ENCODE assay signal across 15 cellular contexts in the genomic region with DNA sequence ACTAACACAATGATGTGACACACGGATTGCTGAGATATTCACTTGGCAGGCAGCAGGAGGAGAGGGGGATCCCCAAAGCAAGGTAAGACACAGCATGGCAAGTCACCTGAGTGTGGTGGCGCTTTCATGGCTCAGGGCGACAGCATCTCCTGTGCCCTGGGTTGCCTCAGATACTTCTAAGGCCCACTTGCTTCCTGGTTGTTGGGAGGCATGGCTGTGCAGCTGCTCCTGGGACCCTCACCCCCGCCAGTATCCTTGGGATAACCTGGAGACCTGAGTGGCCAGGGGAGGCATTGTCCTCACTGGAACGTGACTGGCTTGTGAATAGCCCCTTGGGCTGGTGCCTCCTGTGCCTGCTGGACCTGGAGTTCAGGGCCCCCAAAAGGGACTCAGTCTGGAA.
DNase-seq lines count a peak whose midpoint lies in the region; ATAC-seq, FAIRE-seq and TF ChIP-seq lines count a peak whose summit lies in the region.
"Had no signal": no experiment of that assay in that cellular context is flagged by ENCODE, and none has a peak within 500 bp of the region (broad histone marks: within the 10 kb centered on the region; RNA-seq: fewer than 3 reads in every experiment).

No MANE protein-coding gene starts in this region.

- peaks cover 14% of the 10 kb centered on the region for H3K27me3 ChIP-seq in IMR-90 (ENCODE audit: control insufficient read depth, insufficient read depth, low read length)
- H3K27me3 ChIP-seq in suprapubic skin = no peaks in the 10 kb centered on the region

- no peak for TF ChIP-seq EP300 in suprapubic skin (IDR thresholded peaks at IDR 0.05)

- H4K91ac ChIP-seq in IMR-90 (ENCODE audit: insufficient read depth, low read depth, low read length) = no peak overlapping the region

- BruUV-seq in IMR-90 (replicated peaks; lab: Mats Ljungman, UMichigan) = no TSS peak

- H2BK120ac ChIP-seq in IMR-90 (ENCODE audit: low read depth, low read length) = no peak overlapping the region

- in situ Hi-C loops in IMR-90 (cut with MboI; ENCODE audit: low sequenced_read_pairs) = no loop called here

- dilution Hi-C loops in IMR-90 (cut with HindIII; ENCODE audit: low sequenced_read_pairs, unreplicated experiment) = no loop called here

- H2BK15ac ChIP-seq in IMR-90 (ENCODE audit: low read depth, low read length) = no peak overlapping the region

- CTCF ChIA-PET in IMR-90 (lab: Yijun Ruan, JAX) = interaction anchor here (0.5 to 1.5 kb wide), 2 partner anchors 10 to 282 kb away, joined by 3 to 4 read pairs; no protein-coding TSS in a partner anchor

- no peak overlapping the region for H3K14ac ChIP-seq in IMR-90 (replicated peaks; ENCODE audit: low read depth, low read length)

- H2AK9ac ChIP-seq in IMR-90 (replicated peaks; ENCODE audit: low read depth, low read length, poor library complexity) = no peak overlapping the region

- no peaks in the 10 kb centered on the region for H3K4me1 Mint-ChIP-seq in naive thymus-derived CD8-positive, alpha-beta T cell
- no peaks in the 10 kb centered on the region for H3K4me1 Mint-ChIP-seq in progenitor cell of endocrine pancreas (ENCODE audit: low read depth)
- H3K4me1 Mint-ChIP-seq: B cell had no signal

- H4K5ac ChIP-seq in IMR-90 (ENCODE audit: low read depth, low read length) = no peak overlapping the region

- peaks cover 0 to 1% (median 0%) of the 10 kb centered on the region in 9 donors for H3K9me3 Mint-ChIP-seq in naive thymus-derived CD8-positive, alpha-beta T cell
- H3K9me3 Mint-ChIP-seq in progenitor cell of endocrine pancreas (ENCODE audit: low read depth) = peaks cover 9% of the 10 kb centered on the region
- H3K9me3 Mint-ChIP-seq: CD4-positive, alpha-beta T cell had no signal

- FAIRE-seq in RCC 7860 (lab: Jason Lieb, UNC) = no peak
- FAIRE-seq: A204.1, H54 had no signal

- H2AK5ac ChIP-seq in IMR-90 (ENCODE audit: low read depth, low read length) = no peak overlapping the region

- H3K4me1 ChIP-seq in IMR-90 (ENCODE audit: control insufficient read depth, insufficient read depth, low read length) (peaks cover 2% of the 10 kb centered on the region; the same call in 1 of the 2 replicates), suprapubic skin (no peaks in the 10 kb centered on the region)

- H4K8ac ChIP-seq in IMR-90 (ENCODE audit: low read depth in 2 of 2, low read length in 2 of 2) = no peak overlapping the region

- H3K4me3 Mint-ChIP-seq in naive thymus-derived CD8-positive, alpha-beta T cell = no peak overlapping the region
- no peak overlapping the region for H3K4me3 Mint-ChIP-seq in progenitor cell of endocrine pancreas (ENCODE audit: low read depth)
- H3K4me3 Mint-ChIP-seq: B cell; CD4-positive, alpha-beta T cell had no signal

- H3K27me3 Mint-ChIP-seq in naive thymus-derived CD8-positive, alpha-beta T cell = no peaks in the 10 kb centered on the region
- H3K27me3 Mint-ChIP-seq in progenitor cell of endocrine pancreas = no peaks in the 10 kb centered on the region
- H3K27me3 Mint-ChIP-seq: B cell; CD4-positive, alpha-beta T cell had no signal

- intact Hi-C loops in IMR-90 (cut with micrococcal nuclease) = no loop called here

- H3K23ac ChIP-seq in IMR-90 (ENCODE audit: low read depth, low read length) = no peak overlapping the region

- TF ChIP-seq POLR2A in IMR-90 (IDR thresholded peaks at IDR 0.05; ENCODE audit: low read depth, low read length) = no peak
- no peak for TF ChIP-seq POLR2A in suprapubic skin (IDR thresholded peaks at IDR 0.05)

- H2AFZ ChIP-seq in IMR-90 (replicated peaks; ENCODE audit: low read length, poor library complexity) = peak overlapping the region; percentile 11

- H3K36me3 ChIP-seq in IMR-90 (ENCODE audit: control insufficient read depth, insufficient read depth, low read length) (no peaks in the 10 kb centered on the region), suprapubic skin (no peaks in the 10 kb centered on the region)

- H4K20me1 ChIP-seq in IMR-90 (ENCODE audit: insufficient read depth, low read length) = no peaks in the 10 kb centered on the region

- no peak overlapping the region for H2BK20ac ChIP-seq in IMR-90 (ENCODE audit: low read depth, low read length)

- H3K18ac ChIP-seq in IMR-90 (ENCODE audit: low read depth, low read length) = no peak overlapping the region

- no peak overlapping the region for H3K4me2 ChIP-seq in IMR-90 (ENCODE audit: low read depth, low read length)

- H3K27ac Mint-ChIP-seq in naive thymus-derived CD8-positive, alpha-beta T cell = no peak overlapping the region
- H3K27ac Mint-ChIP-seq in progenitor cell of endocrine pancreas = no peak overlapping the region
- H3K27ac Mint-ChIP-seq: B cell; CD4-positive, alpha-beta T cell had no signal

- no peak for TF ChIP-seq RAD21 in IMR-90 (IDR thresholded peaks at IDR 0.05; ENCODE audit: low read length)

- no peak for TF ChIP-seq CTCF in IMR-90 (conservative IDR thresholded peaks at IDR 0.05; ENCODE audit: low read depth, low read length)
- TF ChIP-seq CTCF in coronary artery (IDR thresholded peaks at IDR 0.05) = no peak
- no peak for TF ChIP-seq CTCF in suprapubic skin (IDR thresholded peaks at IDR 0.05)
- TF ChIP-seq CTCF in progenitor cell of endocrine pancreas (IDR thresholded peaks at IDR 0.05; ENCODE audit: unreplicated experiment) = no peak

- no peak overlapping the region for H3K27ac ChIP-seq in IMR-90 (ENCODE audit: insufficient read depth, low read length)
- no peak overlapping the region for H3K27ac ChIP-seq in coronary artery
- H3K27ac ChIP-seq in suprapubic skin = no peak overlapping the region

- no peak overlapping the region for H3K4ac ChIP-seq in IMR-90 (ENCODE audit: low read depth, low read length)

- DNase-seq in IMR-90 (no peak), coronary artery (ENCODE audit: low spot score) (peak; percentile 54), suprapubic skin (ENCODE audit: low spot score in 2 of 2) (peak; percentile 39 to 67), RCC 7860 (ENCODE audit: low spot score) (no peak), progenitor cell of endocrine pancreas (ENCODE audit: low spot score, unreplicated experiment) (no peak), HK-2 (ENCODE audit: unreplicated experiment) (no peak)
- no peak for DNase-seq in naive thymus-derived CD8-positive, alpha-beta T cell
- DNase-seq: C1 segment of cervical spinal cord; Calu3; CD4-positive, alpha-beta T cell; DMS 273 treated with DMSO at 0.1 percent for 48 hours had no signal

- no peaks in the 10 kb centered on the region for H3K9me1 ChIP-seq in IMR-90 (ENCODE audit: insufficient read depth, low read length)

- no peak overlapping the region for H3K9ac ChIP-seq in IMR-90 (ENCODE audit: low read depth, low read length)

- POLR2A ChIA-PET in IMR-90 (lab: Charles Lee; ENCODE audit: unreplicated experiment) = no interaction called here
- POLR2A ChIA-PET in naive thymus-derived CD8-positive, alpha-beta T cell (lab: Charles Lee) = no interaction called here

- no peak overlapping the region for H2BK5ac ChIP-seq in IMR-90 (ENCODE audit: low read depth, low read length, poor library complexity, severe bottlenecking)

- H3K56ac ChIP-seq in IMR-90 (ENCODE audit: extremely low read depth, insufficient read depth, low read length) = no peak overlapping the region

- ATAC-seq in IMR-90 (ENCODE audit: low read depth) = no peak
- peak; percentile 28 to 32 for ATAC-seq in naive thymus-derived CD8-positive, alpha-beta T cell
- ATAC-seq: HCT116 had no signal

- no CpG with 5 or more reads among the region's 5 CpGs for WGBS in IMR-90 (ENCODE audit: extremely low coverage in 2 of 2, insufficient read length in 1 of 2), 2 experiments
- WGBS in suprapubic skin = 83% methylated on average over 4 of the region's 5 CpGs

- peaks cover 0 to 6% (median 0%) of the 10 kb centered on the region in 3 donors for H3K36me3 Mint-ChIP-seq in naive thymus-derived CD8-positive, alpha-beta T cell
- peaks cover 1% of the 10 kb centered on the region for H3K36me3 Mint-ChIP-seq in progenitor cell of endocrine pancreas (ENCODE audit: insufficient read depth)

- H3K79me1 ChIP-seq in IMR-90 (ENCODE audit: low read depth in 1 of 2, low read length in 2 of 2) = no peaks in the 10 kb centered on the region

- H3K4me3 ChIP-seq in IMR-90 (ENCODE audit: insufficient read depth, low read depth, low read length) = no peak overlapping the region
- no peak overlapping the region for H3K4me3 ChIP-seq in coronary artery
- H3K4me3 ChIP-seq in suprapubic skin = no peak overlapping the region

- peaks cover 2% of the 10 kb centered on the region; the same call in 1 of the 2 replicates for H3K9me3 ChIP-seq in IMR-90 (ENCODE audit: control insufficient read depth, insufficient read depth, low read length)
- H3K9me3 ChIP-seq in suprapubic skin = no peaks in the 10 kb centered on the region

TF ChIP-seq in IMR-90, 13 proteins besides CTCF, POLR2A, EP300 and RAD21:
- TF ChIP-seq MAZ (IDR thresholded peaks at IDR 0.05; ENCODE audit: borderline replicate concordance, low read depth, low read length) (no peak), RFX5 (IDR thresholded peaks at IDR 0.05; ENCODE audit: low read depth, low read length) (no peak), NFE2L2 (IDR thresholded peaks at IDR 0.05; ENCODE audit: low read depth, low read length) (no peak), SMC3 (IDR thresholded peaks at IDR 0.05; ENCODE audit: low read depth, low read length) (no peak), CHD1 (IDR thresholded peaks at IDR 0.05; ENCODE audit: low read depth, low read length) (no peak), CEBPB (IDR thresholded peaks at IDR 0.05; ENCODE audit: low read depth, low read length) (no peak), BHLHE40 (IDR thresholded peaks at IDR 0.05; ENCODE audit: low read depth, low read length) (no peak), USF2 (IDR thresholded peaks at IDR 0.05; ENCODE audit: low read depth, low read length) (no peak), RCOR1 (IDR thresholded peaks at IDR 0.05; ENCODE audit: insufficient replicate concordance, low read length) (no peak), MXI1 (IDR thresholded peaks at IDR 0.05; ENCODE audit: borderline replicate concordance, low read depth, low read length) (no peak), FOS (IDR thresholded peaks at IDR 0.05; ENCODE audit: low read depth, low read length) (no peak)

Comparison
In these comparisons a context has a peak if more than half of its experiments do, and no peak if none do; other contexts are left out.
1. DNase-seq: peak in coronary artery (single experiment) and suprapubic skin (2 of 2); none in IMR-90 (single experiment), naive thymus-derived CD8-positive, alpha-beta T cell (0 of 10), RCC 7860 (single experiment), progenitor cell of endocrine pancreas (single experiment) and HK-2 (single experiment).